30 cellular contexts compared by ENCODE assay signal in genomic region chr9:27703591-27703990, GRCh38.
"Had no signal": no experiment of that assay in that cellular context is flagged by ENCODE, and none has a peak within 500 bp of the region (broad histone marks: within the 10 kb centered on the region; RNA-seq: fewer than 3 reads in every experiment).

No MANE protein-coding gene starts in this region.

- H3K27ac ChIP-seq: adrenal gland, body of pancreas, esophagus muscularis mucosa, foreskin keratinocyte, gastrocnemius medialis had no signal

- H3K4me1 ChIP-seq: adrenal gland, body of pancreas, foreskin keratinocyte had no signal

- DNase-seq: activated CD4-positive, alpha-beta memory T cell treated with anti-CD3 and anti-CD28 coated beads for 36 hours; activated CD4-positive, alpha-beta T cell treated with anti-CD3 and anti-CD28 coated beads for 36 hours; activated CD4-positive, alpha-beta T cell treated with anti-CD3 and anti-CD28 coated beads, Interleukin-2, amount 10 ng/mL, durations not matched to agents 24 days and 14 days; activated CD4-positive, CD25-positive, alpha-beta regulatory T cell; activated CD4-positive, CD25-positive, alpha-beta regulatory T cell treated with anti-CD3 and anti-CD28 coated beads, Interleukin-2, amount 50 U/mL, for 72 hours; activated CD8-positive, alpha-beta memory T cell treated with anti-CD3 and anti-CD28 coated beads, Interleukin-2, amount 10 ng/mL, durations not matched to agents 7 days and 5 days; activated CD8-positive, alpha-beta memory T cell treated with anti-CD3 and anti-CD28 coated beads, Interleukin-2, amount 50 U/mL, for 4 hours; activated CD8-positive, alpha-beta T cell treated with anti-CD3 and anti-CD28 coated beads, Interleukin-2, amount 10 ng/mL, durations not matched to agents 7 days and 5 days; activated effector memory CD4-positive, alpha-beta T cell treated with anti-CD3 and anti-CD28 coated beads, Interleukin-2, amount 50 U/mL, for 16 hours; activated naive CD4-positive, alpha-beta T cell treated with anti-CD3 and anti-CD28 coated beads for 36 hours; activated naive CD8-positive, alpha-beta T cell treated with anti-CD3 and anti-CD28 coated beads for 36 hours; activated naive CD8-positive, alpha-beta T cell treated with anti-CD3 and anti-CD28 coated beads, Interleukin-2, amount 50 U/mL, for 24 hours; activated T-cell treated with anti-CD3 and anti-CD28 coated beads, Interleukin-2, amount 50 U/mL, for 1 hour; activated T-cell treated with anti-CD3 and anti-CD28 coated beads, Interleukin-2, amount 50 U/mL, for 48 hours; adrenal gland; amygdala; aorta; body of pancreas; central memory CD4-positive, alpha-beta T cell; cortex of kidney; dermis blood vessel endothelial cell; effector CD4-positive, alpha-beta T cell; effector memory CD8-positive, alpha-beta T cell; erythroblast; foreskin keratinocyte; gastrocnemius medialis; glutamatergic neuron; heart left ventricle; T-helper 2 cell had no signal

- H3K36me3 ChIP-seq: adrenal gland, esophagus muscularis mucosa, gastrocnemius medialis, heart left ventricle had no signal

- H3K9me3 ChIP-seq: adrenal gland, body of pancreas, esophagus muscularis mucosa had no signal

- H3K4me3 ChIP-seq: adrenal gland, body of pancreas, esophagus muscularis mucosa, gastrocnemius medialis, heart left ventricle had no signal

- H3K27me3 ChIP-seq: adrenal gland, body of pancreas, esophagus muscularis mucosa, gastrocnemius medialis, heart left ventricle had no signal
